Comparison of ENCODE assay signal across 1 cellular context in genomic region chr6:32154514-32155161, GRCh38.
TF ChIP-seq lines count a peak whose summit lies in the region.

No MANE protein-coding gene starts in this region.

TF ChIP-seq in HepG2, 621 proteins besides CTCF, POLR2A, EP300 and RAD21 (continued from another document and continues in another):
- no peak for TF ChIP-seq TEF (CRISPR knock-in tag; IDR thresholded peaks at IDR 0.05)
- peak; percentile 67; the same call in 1 of the 2 replicates for TF ChIP-seq CREBL2 (CRISPR knock-in tag; IDR thresholded peaks at IDR 0.05; ENCODE audit: borderline replicate concordance)
- TF ChIP-seq ZSCAN25 (CRISPR knock-in tag; IDR thresholded peaks at IDR 0.05) = peak; percentile 37; the same call in 1 of the 2 replicates
- TF ChIP-seq PHB2 (IDR thresholded peaks at IDR 0.05; ENCODE audit: partially characterized antibody) = no peak
- TF ChIP-seq SSRP1 (CRISPR knock-in tag; IDR thresholded peaks at IDR 0.05) = no peak
- no peak for TF ChIP-seq ZNF784 (CRISPR knock-in tag; IDR thresholded peaks at IDR 0.05; ENCODE audit: borderline replicate concordance)
- no peak; the same call in 1 of the 2 replicates for TF ChIP-seq TFDP2 (CRISPR knock-in tag; IDR thresholded peaks at IDR 0.05)
- TF ChIP-seq ZKSCAN8 (CRISPR knock-in tag; IDR thresholded peaks at IDR 0.05; ENCODE audit: borderline replicate concordance) = no peak; the same call in 1 of the 2 replicates
- TF ChIP-seq CCDC6 (CRISPR knock-in tag; IDR thresholded peaks at IDR 0.05) = peak; percentile 85; the same call in 1 of the 2 replicates
- no peak for TF ChIP-seq ZNF10 (CRISPR knock-in tag; IDR thresholded peaks at IDR 0.05; ENCODE audit: borderline replicate concordance, low read depth)
- TF ChIP-seq GABPB1 (CRISPR knock-in tag; IDR thresholded peaks at IDR 0.05) = no peak; the same call in 1 of the 2 replicates
- no peak for TF ChIP-seq ZNF503 (CRISPR knock-in tag; IDR thresholded peaks at IDR 0.05)
- no peak for TF ChIP-seq ARNT (IDR thresholded peaks at IDR 0.05)
- no peak for TF ChIP-seq PLSCR1 (CRISPR knock-in tag; IDR thresholded peaks at IDR 0.05; ENCODE audit: borderline replicate concordance)
- TF ChIP-seq MIXL1 (CRISPR knock-in tag; IDR thresholded peaks at IDR 0.05) = peak; percentile 77; the same call in 1 of the 2 replicates
- TF ChIP-seq ZBTB43 (CRISPR knock-in tag; conservative IDR thresholded peaks at IDR 0.05) = no peak
- no peak for TF ChIP-seq FOXA1 (IDR thresholded peaks at IDR 0.05)
- 0 out of 2 replicates have a peak, but pooled peaks have one; percentile 16 for TF ChIP-seq FOXA1 (CRISPR knock-in tag; IDR thresholded peaks at IDR 0.05)
- peak; percentile 18; the same call in 1 of the 2 replicates for TF ChIP-seq BATF2 (CRISPR knock-in tag; IDR thresholded peaks at IDR 0.05)
- TF ChIP-seq STAG1 (CRISPR knock-in tag; IDR thresholded peaks at IDR 0.05) = peak; percentile 94
- no peak for TF ChIP-seq TRIM22 (IDR thresholded peaks at IDR 0.05)
- no peak for TF ChIP-seq TAF15 (IDR thresholded peaks at IDR 0.05; ENCODE audit: low read depth, low read length, poor library complexity, severe bottlenecking)
- no peak for TF ChIP-seq DMAP1 (CRISPR knock-in tag; IDR thresholded peaks at IDR 0.05)
- peak; percentile 92 for TF ChIP-seq ZNF777 (CRISPR knock-in tag; IDR thresholded peaks at IDR 0.05)
- no peak; the same call in 1 of the 2 replicates for TF ChIP-seq HOXA9 (CRISPR knock-in tag; IDR thresholded peaks at IDR 0.05; ENCODE audit: borderline replicate concordance)
- no peak; the same call in 1 of the 2 replicates for TF ChIP-seq ZBTB33 (CRISPR knock-in tag; IDR thresholded peaks at IDR 0.05)
- no peak for TF ChIP-seq ZBTB42 (CRISPR knock-in tag; IDR thresholded peaks at IDR 0.05)
- no peak for TF ChIP-seq RORA (CRISPR knock-in tag; IDR thresholded peaks at IDR 0.05)
- TF ChIP-seq ZNF282 (IDR thresholded peaks at IDR 0.05; ENCODE audit: partially characterized antibody) = no peak
- 0 out of 2 replicates have a peak, but pooled peaks have one; percentile 9 for TF ChIP-seq CENPT (CRISPR knock-in tag; IDR thresholded peaks at IDR 0.05; ENCODE audit: low read depth)
- TF ChIP-seq HIVEP1 (CRISPR knock-in tag; IDR thresholded peaks at IDR 0.05) = no peak
- TF ChIP-seq ZNF740 (CRISPR knock-in tag; IDR thresholded peaks at IDR 0.05) = no peak; the same call in 1 of the 2 replicates
- no peak; the same call in 1 of the 2 replicates for TF ChIP-seq NR0B2 (CRISPR knock-in tag; IDR thresholded peaks at IDR 0.05)
- TF ChIP-seq ZNF3 (CRISPR knock-in tag; IDR thresholded peaks at IDR 0.05) = no peak
- TF ChIP-seq CBX1 (IDR thresholded peaks at IDR 0.05; ENCODE audit: low read depth) = peak; percentile 21
- TF ChIP-seq ZFP41 (CRISPR knock-in tag; IDR thresholded peaks at IDR 0.05; ENCODE audit: borderline replicate concordance) = peak; percentile 86; the same call in 1 of the 2 replicates
- no peak for TF ChIP-seq FOXJ3 (CRISPR knock-in tag; IDR thresholded peaks at IDR 0.05; ENCODE audit: borderline replicate concordance)
- peak; percentile 84 for TF ChIP-seq SMC3 (IDR thresholded peaks at IDR 0.05; ENCODE audit: low read length)
- TF ChIP-seq TCF12 (IDR thresholded peaks at IDR 0.05) = no peak
- TF ChIP-seq TCF12 (CRISPR knock-in tag; IDR thresholded peaks at IDR 0.05) = peak; percentile 25; the same call in 1 of the 2 replicates
- peak; percentile 93; the same call in 1 of the 2 replicates for TF ChIP-seq MTERF4 (CRISPR knock-in tag; IDR thresholded peaks at IDR 0.05)
- peak; percentile 40 for TF ChIP-seq AGO1 (IDR thresholded peaks at IDR 0.05; ENCODE audit: low read depth, low read length, poor library complexity, severe bottlenecking)
- no peak for TF ChIP-seq GRHL1 (CRISPR knock-in tag; conservative IDR thresholded peaks at IDR 0.05)
- no peak for TF ChIP-seq ZFP37 (CRISPR knock-in tag; IDR thresholded peaks at IDR 0.05; ENCODE audit: borderline replicate concordance)
- no peak for TF ChIP-seq RFXANK (CRISPR knock-in tag; IDR thresholded peaks at IDR 0.05)
- TF ChIP-seq ZBTB37 (CRISPR knock-in tag; IDR thresholded peaks at IDR 0.05) = no peak
- TF ChIP-seq PAWR (CRISPR knock-in tag; IDR thresholded peaks at IDR 0.05; ENCODE audit: borderline replicate concordance) = no peak
- no peak for TF ChIP-seq ZNF562 (CRISPR knock-in tag; IDR thresholded peaks at IDR 0.05; ENCODE audit: borderline replicate concordance)
- TF ChIP-seq ZNF382 (CRISPR knock-in tag; IDR thresholded peaks at IDR 0.05; ENCODE audit: borderline replicate concordance) = no peak
